In genomic region chr1:8690253-8690525, GRCh38 we compare ENCODE assay signal across 1 cellular context.
TF ChIP-seq lines count a peak whose summit lies in the region.

No MANE protein-coding gene starts in this region.

TF ChIP-seq in K562, 482 proteins besides CTCF, POLR2A, EP300 and RAD21 (continued from another document):
- TF ChIP-seq SMAD3 (CRISPR knock-in tag; conservative IDR thresholded peaks at IDR 0.05) (no peak), CBX5 (IDR thresholded peaks at IDR 0.05; ENCODE audit: borderline replicate concordance, low read depth) (no peak), ESRRA (IDR thresholded peaks at IDR 0.05; ENCODE audit: borderline replicate concordance, low read depth) (no peak)
